38 cellular contexts compared by ENCODE assay signal in the genomic region with DNA sequence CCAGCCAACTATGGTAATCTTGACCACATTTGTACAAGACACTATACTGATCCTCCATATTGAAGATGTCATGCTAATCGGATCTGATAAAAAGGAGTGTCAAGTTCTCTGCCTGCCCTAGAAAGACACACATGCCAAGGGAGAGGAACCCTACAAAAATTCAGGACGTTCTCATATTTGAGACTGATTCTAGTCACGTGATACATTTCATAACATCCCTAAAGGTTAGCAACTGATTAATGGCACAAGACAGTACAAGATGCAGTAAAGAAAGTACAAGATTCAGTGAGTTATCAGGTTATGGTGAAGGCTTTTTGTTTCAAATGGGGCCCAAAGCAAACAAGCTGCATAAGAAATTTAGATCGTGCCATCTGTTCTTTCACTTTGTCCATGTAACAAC.
"Had no signal": no experiment of that assay in that cellular context is flagged by ENCODE, and none has a peak within 500 bp of the region (broad histone marks: within the 10 kb centered on the region; RNA-seq: fewer than 3 reads in every experiment).

No MANE protein-coding gene starts in this region.

- H3K4me3 Mint-ChIP-seq: activated CD4-positive, alpha-beta memory T cell treated with anti-CD3 and anti-CD28 coated beads, Interleukin-2, amount 10 ng/mL, durations not matched to agents 7 days and 5 days; activated CD4-positive, alpha-beta T cell treated with anti-CD3 and anti-CD28 coated beads for 36 hours; activated CD4-positive, alpha-beta T cell treated with anti-CD3 and anti-CD28 coated beads, Interleukin-2, amount 10 ng/mL, durations not matched to agents 7 days and 5 days; activated naive CD4-positive, alpha-beta T cell treated with anti-CD3 and anti-CD28 coated beads for 36 hours; activated naive CD8-positive, alpha-beta T cell treated with anti-CD3 and anti-CD28 coated beads for 36 hours; activated T-cell treated with anti-CD3 and anti-CD28 coated beads, Interleukin-2, amount 50 U/mL, for 4 hours; activated T-cell treated with anti-CD3 and anti-CD28 coated beads, Interleukin-2, amount 50 U/mL, for 72 hours; activated T-helper 1 cell treated with anti-CD3 and anti-CD28 coated beads, Interleukin-12 subunit alpha, Interleukin-12 subunit beta, Interleukin-2, Interleukin-4 antibody, amounts not matched to agents 30 ng/mL and 10 ng/mL and 1 ng/mL, durations not matched to agents 14 hours and 24 hours and 36 hours; activated T-helper 17 cell treated with anti-CD3 and anti-CD28 coated beads, Interleukin-2, amount 50 U/mL, for 72 hours; T-helper 1 cell treated with Interleukin-12 subunit alpha and Interleukin-12 subunit beta and Interleukin-4 antibody, amounts not matched to agents 30 μg/mL and 1 μg/mL, for 36 hours; T-helper 2 cell treated with Interferon-gamma antibody and Interleukin-4, amounts not matched to agents 5 μg/mL and 100 μg/mL, for 36 hours; WTC11 had no signal

- H3K9me3 ChIP-seq: adrenal gland, body of pancreas, breast epithelium had no signal

- H3K27me3 Mint-ChIP-seq: activated CD4-positive, alpha-beta memory T cell treated with anti-CD3 and anti-CD28 coated beads, Interleukin-2, amount 10 ng/mL, durations not matched to agents 7 days and 5 days; activated naive CD8-positive, alpha-beta T cell treated with anti-CD3 and anti-CD28 coated beads for 36 hours; activated T-helper 17 cell treated with anti-CD3 and anti-CD28 coated beads, Interleukin-2, amount 50 U/mL, for 72 hours had no signal

- H3K9me3 Mint-ChIP-seq: activated CD4-positive, alpha-beta memory T cell treated with anti-CD3 and anti-CD28 coated beads, Interleukin-2, amount 10 ng/mL, durations not matched to agents 7 days and 5 days; activated CD4-positive, alpha-beta T cell treated with anti-CD3 and anti-CD28 coated beads, Interleukin-2, amount 10 ng/mL, durations not matched to agents 7 days and 5 days; activated naive CD4-positive, alpha-beta T cell treated with anti-CD3 and anti-CD28 coated beads for 36 hours; activated naive CD4-positive, alpha-beta T cell treated with anti-CD3 and anti-CD28 coated beads, Interleukin-2, amount 50 U/mL, for 72 hours; activated naive CD8-positive, alpha-beta T cell treated with anti-CD3 and anti-CD28 coated beads for 36 hours; activated T-cell treated with anti-CD3 and anti-CD28 coated beads, Interleukin-2, amount 50 U/mL, for 4 hours; activated T-cell treated with anti-CD3 and anti-CD28 coated beads, Interleukin-2, amount 50 U/mL, for 72 hours; activated T-helper 17 cell treated with anti-CD3 and anti-CD28 coated beads, Interleukin-2, amount 50 U/mL, for 72 hours; T-helper 1 cell treated with Interleukin-12 subunit alpha and Interleukin-12 subunit beta and Interleukin-4 antibody, amounts not matched to agents 30 μg/mL and 1 μg/mL, for 36 hours; T-helper 2 cell treated with Interferon-gamma antibody and Interleukin-4, amounts not matched to agents 5 μg/mL and 100 μg/mL, for 36 hours had no signal

- H3K27me3 ChIP-seq: adrenal gland, body of pancreas, brain microvascular endothelial cell, breast epithelium had no signal

- H3K4me1 ChIP-seq: adrenal gland, body of pancreas, breast epithelium had no signal

- FAIRE-seq: astrocyte, colon, TTC549 had no signal

- H3K27ac ChIP-seq: adrenal gland, body of pancreas, brain microvascular endothelial cell, breast epithelium, VCaP had no signal

- H3K4me1 Mint-ChIP-seq: activated CD4-positive, alpha-beta memory T cell treated with anti-CD3 and anti-CD28 coated beads, Interleukin-2, amount 10 ng/mL, durations not matched to agents 7 days and 5 days; activated CD4-positive, alpha-beta T cell treated with anti-CD3 and anti-CD28 coated beads for 36 hours; activated CD4-positive, alpha-beta T cell treated with anti-CD3 and anti-CD28 coated beads, Interleukin-2, amount 10 ng/mL, durations not matched to agents 7 days and 5 days; activated naive CD8-positive, alpha-beta T cell treated with anti-CD3 and anti-CD28 coated beads for 36 hours; activated T-helper 17 cell treated with anti-CD3 and anti-CD28 coated beads, Interleukin-2, amount 50 U/mL, for 72 hours; WTC11 had no signal

- H3K4me3 ChIP-seq: adrenal gland, body of pancreas, breast epithelium had no signal

- H3K36me3 Mint-ChIP-seq: activated naive CD4-positive, alpha-beta T cell treated with anti-CD3 and anti-CD28 coated beads, Interleukin-2, amount 50 U/mL, for 72 hours; activated naive CD8-positive, alpha-beta T cell treated with anti-CD3 and anti-CD28 coated beads for 36 hours; WTC11 had no signal

- ATAC-seq: activated CD4-positive, alpha-beta T cell treated with anti-CD3 and anti-CD28 coated beads for 36 hours; activated CD4-positive, CD25-positive, alpha-beta regulatory T cell treated with anti-CD3 and anti-CD28 coated beads, Interleukin-2, amount 50 U/mL, for 24 hours; activated naive CD4-positive, alpha-beta T cell treated with anti-CD3 and anti-CD28 coated beads, Interleukin-2, amount 50 U/mL, for 72 hours; activated T-cell treated with anti-CD3 and anti-CD28 coated beads, Interleukin-2, amount 50 U/mL, for 4 hours; activated T-cell treated with anti-CD3 and anti-CD28 coated beads, Interleukin-2, amount 50 U/mL, for 72 hours; activated T-helper 17 cell treated with anti-CD3 and anti-CD28 coated beads, Interleukin-2, amount 50 U/mL, for 72 hours; body of pancreas; WTC11 had no signal

- H3K36me3 ChIP-seq: adrenal gland, brain microvascular endothelial cell, breast epithelium had no signal

- H3K27ac Mint-ChIP-seq: activated CD4-positive, alpha-beta memory T cell treated with anti-CD3 and anti-CD28 coated beads, Interleukin-2, amount 10 ng/mL, durations not matched to agents 7 days and 5 days; activated CD4-positive, alpha-beta T cell treated with anti-CD3 and anti-CD28 coated beads for 36 hours; activated CD4-positive, alpha-beta T cell treated with anti-CD3 and anti-CD28 coated beads, Interleukin-2, amount 10 ng/mL, durations not matched to agents 7 days and 5 days; activated naive CD4-positive, alpha-beta T cell treated with anti-CD3 and anti-CD28 coated beads for 36 hours; activated naive CD4-positive, alpha-beta T cell treated with anti-CD3 and anti-CD28 coated beads, Interleukin-2, amount 50 U/mL, for 72 hours; activated naive CD8-positive, alpha-beta T cell treated with anti-CD3 and anti-CD28 coated beads for 36 hours; activated T-cell treated with anti-CD3 and anti-CD28 coated beads, Interleukin-2, amount 50 U/mL, for 72 hours; activated T-helper 1 cell treated with anti-CD3 and anti-CD28 coated beads, Interleukin-12 subunit alpha, Interleukin-12 subunit beta, Interleukin-2, Interleukin-4 antibody, amounts not matched to agents 30 ng/mL and 10 ng/mL and 1 ng/mL, durations not matched to agents 14 hours and 24 hours and 36 hours; activated T-helper 17 cell treated with anti-CD3 and anti-CD28 coated beads, Interleukin-2, amount 50 U/mL, for 72 hours; T-helper 1 cell treated with Interleukin-12 subunit alpha and Interleukin-12 subunit beta and Interleukin-4 antibody, amounts not matched to agents 30 μg/mL and 1 μg/mL, for 36 hours; T-helper 2 cell treated with Interferon-gamma antibody and Interleukin-4, amounts not matched to agents 5 μg/mL and 100 μg/mL, for 36 hours; WTC11 had no signal

- DNase-seq: activated CD4-positive, alpha-beta memory T cell treated with anti-CD3 and anti-CD28 coated beads, Interleukin-2, amount 10 ng/mL, durations not matched to agents 7 days and 5 days; activated CD4-positive, alpha-beta T cell treated with anti-CD3 and anti-CD28 coated beads for 1 hour; activated CD4-positive, alpha-beta T cell treated with anti-CD3 and anti-CD28 coated beads for 36 hours; activated CD4-positive, alpha-beta T cell treated with anti-CD3 and anti-CD28 coated beads for 48 hours; activated CD4-positive, alpha-beta T cell treated with anti-CD3 and anti-CD28 coated beads, Interleukin-2, amount 10 ng/mL, durations not matched to agents 7 days and 5 days; activated CD4-positive, alpha-beta T cell treated with anti-CD3 and anti-CD28 coated beads, Interleukin-2, amount 50 U/mL, for 48 hours; activated CD4-positive, CD25-positive, alpha-beta regulatory T cell; activated CD8-positive, alpha-beta memory T cell treated with anti-CD3 and anti-CD28 coated beads, Interleukin-2, amount 50 U/mL, for 4 hours; activated effector memory CD4-positive, alpha-beta T cell treated with anti-CD3 and anti-CD28 coated beads, Interleukin-2, amount 50 U/mL, for 16 hours; activated gamma-delta T cell treated with Interleukin-2 at 50 U/mL for 16 hours; activated naive CD4-positive, alpha-beta T cell; activated naive CD4-positive, alpha-beta T cell treated with anti-CD3 and anti-CD28 coated beads for 36 hours; activated naive CD4-positive, alpha-beta T cell treated with anti-CD3 and anti-CD28 coated beads, Interleukin-2, amount 50 U/mL, for 16 hours; activated naive CD8-positive, alpha-beta T cell treated with anti-CD3 and anti-CD28 coated beads for 36 hours; activated T-cell treated with anti-CD3 and anti-CD28 coated beads for 4 hours; activated T-cell treated with anti-CD3 and anti-CD28 coated beads, Interleukin-2, amount 50 U/mL, for 1 hour; activated T-cell treated with anti-CD3 and anti-CD28 coated beads, Interleukin-2, amount 50 U/mL, for 4 hours; activated T-cell treated with anti-CD3 and anti-CD28 coated beads, Interleukin-2, amount 50 U/mL, for 72 hours; adrenal gland; amniotic stem cell; aorta; body of pancreas; brain microvascular endothelial cell; central memory CD4-positive, alpha-beta T cell; T-helper 2 cell; T-helper 9 cell had no signal
